In the genomic region with DNA sequence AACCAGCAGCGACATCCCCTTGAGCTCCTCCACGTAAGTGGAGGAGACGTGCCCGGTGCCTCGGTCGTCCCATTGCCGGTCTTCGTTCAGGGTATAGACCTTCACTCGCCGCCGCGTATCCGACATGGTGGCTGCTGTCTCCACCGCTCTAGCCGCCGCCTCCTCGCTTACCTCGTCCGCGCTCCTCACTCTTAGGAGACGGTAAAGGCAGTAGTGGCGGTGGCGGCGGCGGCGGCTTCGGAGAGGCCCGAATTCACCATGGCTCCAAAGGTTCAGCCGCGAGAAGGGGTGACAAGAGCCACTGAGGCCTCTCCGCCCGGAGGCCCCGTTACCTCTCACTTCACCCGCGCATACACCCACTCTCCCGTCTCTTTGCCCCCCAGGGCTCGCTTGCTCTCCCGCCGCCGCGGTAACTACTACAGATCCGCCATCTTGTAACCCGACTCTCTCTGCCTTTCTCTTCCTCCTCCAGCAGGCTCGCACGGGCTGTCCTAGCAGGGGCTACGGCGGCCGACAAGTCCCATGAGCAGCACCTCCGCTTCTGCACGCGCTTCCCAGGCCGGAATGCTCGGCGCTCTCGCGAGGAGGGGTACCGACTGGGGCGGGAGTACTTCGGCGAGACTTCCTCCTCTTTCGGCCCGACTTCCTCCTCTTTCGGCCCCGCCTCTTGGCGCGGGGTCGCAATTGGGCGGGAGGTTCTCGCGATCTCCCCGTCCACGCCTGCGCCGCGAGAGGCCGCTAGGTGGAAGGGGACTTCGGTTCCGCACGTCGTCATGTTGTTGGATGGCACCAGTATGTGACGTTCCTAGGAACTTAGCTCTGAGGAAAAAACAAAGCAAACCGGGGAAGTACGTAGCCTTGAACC, we compare ENCODE assay signal across 8 cellular contexts. TPM values are rescaled to one million over a fixed set of nuclear protein-coding genes. Genes with fewer than 3 reads are reported as not detected.
DNase-seq lines count a peak whose midpoint lies in the region; ATAC-seq, FAIRE-seq and TF ChIP-seq lines count a peak whose summit lies in the region.

Gene PPP4R3B (minus strand): TSS at position 463 of the 865 bp plus-strand sequence. CDS start 337 bp downstream, at position 126.

- H3K27ac Mint-ChIP-seq in CD14-positive monocyte: no peak within 1 kb of the TSS

- TF ChIP-seq CTCF in CD14-positive monocyte (IDR thresholded peaks at IDR 0.05): peak; percentile 34
- TF ChIP-seq CTCF in HepG2 (CRISPR knock-in tag; IDR thresholded peaks at IDR 0.05): peak; percentile 70

- H4K20me1 ChIP-seq in HepG2 (ENCODE audit: insufficient read depth, low read length): peaks cover 31% of the 10 kb centered on the region

- peaks cover 0 to 5% of the 10 kb centered on the region in 2 experiments; a peak in 1 of 5 replicates for H3K27me3 ChIP-seq in HepG2 (ENCODE audit: control insufficient read depth in 1 of 2, insufficient read depth in 2 of 2, low read length in 2 of 2)

- in situ Hi-C loops in HepG2 (cut with HindIII; ENCODE audit: extremely low pct_ligation_motif_present, low pct_unique_long_range_greater_than_20kb): no loop called here

- TSS peak; percentile 57 for BruUV-seq in HepG2 (replicated peaks; lab: Mats Ljungman, UMichigan)

- no peaks in the 10 kb centered on the region for H3K27me3 Mint-ChIP-seq in CD14-positive monocyte (ENCODE audit: low read depth in 3 of 3)

- peaks cover 28 to 43% of the 10 kb centered on the region in 2 donors for H3K36me3 Mint-ChIP-seq in CD14-positive monocyte

- no peak within 1 kb of the TSS for H2AFZ ChIP-seq in HepG2 (ENCODE audit: low read length)

- H3K9ac ChIP-seq in HepG2 (ENCODE audit: insufficient read depth, low read depth, low read length): peak within 1 kb of the TSS; percentile 99

- peak; percentile 99 for DNase-seq in CD14-positive monocyte (ENCODE audit: low spot score)
- DNase-seq in NCI-H69 (lab: John Stamatoyannopoulos, UW): peak; percentile 98
- peak; percentile 98 for DNase-seq in activated CD4-positive, alpha-beta T cell treated with anti-CD3 and anti-CD28 coated beads, Interleukin-2, amount 50 U/mL, for 1 hour
- DNase-seq in dermis microvascular lymphatic vessel endothelial cell (ENCODE audit: low read depth in 2 of 2): peak; percentile 99 to 100
- DNase-seq in HepG2 (ENCODE audit: low spot score): peak; percentile 99
- peak; percentile 98 for DNase-seq in stimulated activated CD4-positive, alpha-beta T cell treated with anti-CD3 and anti-CD28 coated beads, Interleukin-4, amount 100 ng/mL, for 1 hour

- peak within 1 kb of the TSS; percentile 98 for H3K4me2 ChIP-seq in HepG2 (ENCODE audit: low read depth, low read length)

- peaks cover 2 to 26% of the 10 kb centered on the region in 2 experiments; a peak in 4 of 5 replicates for H3K36me3 ChIP-seq in HepG2 (replicated peaks in 1 of 2; ENCODE audit: control insufficient read depth in 1 of 2, insufficient read depth in 2 of 2, low read length in 2 of 2)

- H3K4me1 ChIP-seq in HepG2 (ENCODE audit: insufficient read depth, low read length): peaks cover 42% of the 10 kb centered on the region

- H3K79me2 ChIP-seq in HepG2 (ENCODE audit: insufficient read depth, low read length): peaks cover 84% of the 10 kb centered on the region

- intact Hi-C loops in CD14-positive monocyte (cut with micrococcal nuclease) (loop anchor here (2.0 to 10.0 kb wide), 5 partner anchors 99 to 893 kb away; partner anchors contain the start of genes CFAP36 (in 2 of the 2), CCDC88A (in 1 of the 2), CLHC1 (in 1 of the 2) and EML6 (in 1 of the 2)), HepG2 (cut with micrococcal nuclease; ENCODE audit: unreplicated experiment) (loop anchor here (5.0 kb wide), 1 partner anchor 200 kb away; the partner anchor contains the start of gene CCDC88A)

- H3K9me3 Mint-ChIP-seq in CD14-positive monocyte: no peaks in the 10 kb centered on the region

- FAIRE-seq in HepG2 (lab: Jason Lieb, UNC): peak; percentile 79

- H3K27ac ChIP-seq in HepG2 (ENCODE audit: extremely low read length, insufficient read depth, low read length): peak within 1 kb of the TSS; percentile 95

- peak; percentile 92 to 98 for TF ChIP-seq POLR2A in HepG2 (IDR thresholded peaks at IDR 0.05; ENCODE audit: insufficient read depth in 1 of 2, low read depth in 2 of 2, low read length in 2 of 2)

- CTCF ChIA-PET in HepG2 (lab: Yijun Ruan, JAX; ENCODE audit: low intra/inter-chr PET ratio, low total read pairs): no interaction called here

- POLR2A ChIA-PET in HepG2 (lab: Yijun Ruan, JAX): interaction anchor here (0.6 to 2.8 kb wide), 11 partner anchors 8 to 567 kb away, joined by 3 to 20 read pairs (median 5); partner anchors contain the start of genes CFAP36 and RTN4

- peaks cover 39% of the 10 kb centered on the region for H3K4me1 Mint-ChIP-seq in CD14-positive monocyte

- H3K4me3 ChIP-seq in HepG2 (replicated peaks in 1 of 3; ENCODE audit: insufficient read depth in 1 of 3, low read depth in 2 of 3, low read length in 3 of 3): peak within 1 kb of the TSS; percentile 90 to 99 (median 93)

- H3K9me3 ChIP-seq in HepG2 (ENCODE audit: low read length): no peaks in the 10 kb centered on the region

- H3K4me3 Mint-ChIP-seq in CD14-positive monocyte: no peak within 1 kb of the TSS

- WGBS in HepG2 (ENCODE audit: low lambda C conversion rate): under 1% methylated on average over 83 of the region's 83 CpGs

- TF ChIP-seq EP300 in HepG2 (IDR thresholded peaks at IDR 0.05; ENCODE audit: low read depth in 2 of 2, low read length in 2 of 2): peak in 1 of 2 experiments; percentile 73; a peak in 2 of 4 replicates
- peak; percentile 78 for TF ChIP-seq EP300 in HepG2 (CRISPR knock-in tag; IDR thresholded peaks at IDR 0.05; ENCODE audit: borderline replicate concordance)

- TF ChIP-seq RAD21 in HepG2 (CRISPR knock-in tag; IDR thresholded peaks at IDR 0.05): peak; percentile 39; the same call in 1 of the 2 replicates

- ATAC-seq in GM19351 (IDR thresholded peaks at IDR 0.05; ENCODE audit: unreplicated experiment) (peak; percentile 74), HG03521 (IDR thresholded peaks at IDR 0.05; ENCODE audit: unreplicated experiment) (peak; percentile 85), HepG2 (peak; percentile 89)

TF ChIP-seq in HepG2, 621 proteins besides CTCF, POLR2A, EP300 and RAD21 (continues in another document):
- TF ChIP-seq SIN3A (IDR thresholded peaks at IDR 0.05; ENCODE audit: borderline replicate concordance, low read depth, low read length): peak; percentile 94
- TF ChIP-seq ZNF850 (CRISPR knock-in tag; conservative IDR thresholded peaks at IDR 0.05): no peak
- peak; percentile 99 for TF ChIP-seq ZNF639 (CRISPR knock-in tag; conservative IDR thresholded peaks at IDR 0.05)
- peak; percentile 60; the same call in 1 of the 2 replicates for TF ChIP-seq GLI4 (CRISPR knock-in tag; IDR thresholded peaks at IDR 0.05; ENCODE audit: borderline replicate concordance)

RNA-seq across cellular contexts. Expression of gene PPP4R3B, which starts in this region (rescaled TPM):
- polyA plus RNA-seq in CD14-positive monocyte (10 to 100 TPM; 30.2 to 41.1 TPM), HepG2 (2011; rRNA removed) (19.7 and 24.2 TPM in 2 replicates)
- total RNA-seq in dermis microvascular lymphatic vessel endothelial cell (33.6 and 36.9 TPM in 2 replicates), HepG2 (2016; rRNA removed; fragmentation: Illumina TruSeq; extraction: Trizol) (53.0 and 86.9 TPM in 2 replicates)
- 12.4 and 12.9 TPM in 2 replicates for total RNA-seq in HepG2 (2016; cell fraction: cytosol; rRNA removed; fragmentation: Illumina TruSeq; extraction: Trizol; ENCODE audit: low read depth)
- 57.4 and 87.6 TPM in 2 replicates for total RNA-seq in HepG2 (2016; cell fraction: insoluble cytoplasmic fraction; rRNA removed; fragmentation: Illumina TruSeq; extraction: Trizol)
- 45.1 and 51.2 TPM in 2 replicates for total RNA-seq in HepG2 (2016; cell fraction: membrane; rRNA removed; fragmentation: Illumina TruSeq; extraction: Trizol)
- total RNA-seq in HepG2 (2016; cell fraction: nucleus; rRNA removed; fragmentation: Illumina TruSeq; extraction: Trizol): 54.9 and 55.2 TPM in 2 replicates
- 10.7 and 16.7 TPM in 2 replicates for polyA plus RNA-seq in HepG2 (2011; cell fraction: cytosol; rRNA removed)
- 15.5 and 16.0 TPM in 2 replicates for polyA plus RNA-seq in HepG2 (2011; cell fraction: nucleus; rRNA removed)
- polyA plus RNA-seq in HepG2 (2012): 39.2 and 55.6 TPM in 2 replicates
- polyA plus RNA-seq in HepG2 (2016; cell fraction: cytosol; fragmentation: Illumina TruSeq; extraction: Trizol; ENCODE audit: low read depth): 8.4 and 8.9 TPM in 2 replicates
- polyA plus RNA-seq in HepG2 (2016; cell fraction: insoluble cytoplasmic fraction; fragmentation: Illumina TruSeq; extraction: Trizol; ENCODE audit: low read depth): 79.6 and 83.1 TPM in 2 replicates
- polyA plus RNA-seq in HepG2 (2016; cell fraction: membrane; fragmentation: Illumina TruSeq; extraction: Trizol; ENCODE audit: low read depth): 30.6 and 33.4 TPM in 2 replicates
- 61.4 and 65.8 TPM in 2 replicates for polyA plus RNA-seq in HepG2 (2016; cell fraction: nucleus; fragmentation: Illumina TruSeq; extraction: Trizol; ENCODE audit: insufficient read depth, low read depth)
- polyA minus RNA-seq in HepG2 (2011; rRNA and poly(A)+ RNA removed; ENCODE audit: low replicate concordance): 13.3 and 14.5 TPM in 2 replicates
- polyA minus RNA-seq in HepG2 (2011; cell fraction: cytosol; rRNA and poly(A)+ RNA removed): 46.6 and 52.8 TPM in 2 replicates
- polyA minus RNA-seq in HepG2 (2011; cell fraction: nucleus; rRNA and poly(A)+ RNA removed): 87.9 and 91.3 TPM in 2 replicates

Comparison
In these comparisons a context has a peak if more than half of its experiments do, and no peak if none do; other contexts are left out.
1. Peak in every context shown above with its lines: DNase-seq, ATAC-seq, H3K4me3 ChIP-seq and H3K27ac ChIP-seq.